Comparison of ENCODE assay signal across 11 cellular contexts in genomic region chr10:44195120-44196007, GRCh38.
DNase-seq lines count a peak whose midpoint lies in the region; ATAC-seq, FAIRE-seq and TF ChIP-seq lines count a peak whose summit lies in the region.
"Had no signal": no experiment of that assay in that cellular context is flagged by ENCODE, and none has a peak within 500 bp of the region (broad histone marks: within the 10 kb centered on the region; RNA-seq: fewer than 3 reads in every experiment).

No MANE protein-coding gene starts in this region.

- intact Hi-C loops in endothelial cell of umbilical vein (cut with micrococcal nuclease) = no loop called here

- H3K36me3 ChIP-seq in MG63 = no peaks in the 10 kb centered on the region
- H3K36me3 ChIP-seq in endothelial cell of umbilical vein (ENCODE audit: control insufficient read depth in 2 of 2, extremely low read depth in 1 of 2, insufficient read depth in 2 of 2, low read length in 2 of 2) = no peaks in the 10 kb centered on the region
- H3K36me3 ChIP-seq in mesodermal cell (ENCODE audit: control insufficient read depth, insufficient read depth, low read length) = no peaks in the 10 kb centered on the region

- H3K9me3 Mint-ChIP-seq in activated naive CD8-positive, alpha-beta T cell treated with anti-CD3 and anti-CD28 coated beads for 36 hours = peaks cover 2% of the 10 kb centered on the region

- peak; percentile 32 for DNase-seq in ACHN
- peak; percentile 93 for DNase-seq in MG63
- peak; percentile 2 for DNase-seq in endothelial cell of umbilical vein (ENCODE audit: low read depth, low spot score)
- no peak for DNase-seq in foreskin melanocyte
- DNase-seq in activated naive CD8-positive, alpha-beta T cell treated with anti-CD3 and anti-CD28 coated beads for 36 hours = no peak
- no peak for DNase-seq in HPDE6-E6E7 (ENCODE audit: extremely low spot score)
- DNase-seq: activated CD4-positive, alpha-beta T cell treated with anti-CD3 and anti-CD28 coated beads, Interleukin-2, amount 50 U/mL, for 48 hours; NCI-H526 treated with DMSO at 0.1 percent for 48 hours had no signal

- no peak overlapping the region for H3K27ac Mint-ChIP-seq in activated naive CD8-positive, alpha-beta T cell treated with anti-CD3 and anti-CD28 coated beads for 36 hours

- no peak overlapping the region for H3K4me2 ChIP-seq in endothelial cell of umbilical vein (ENCODE audit: insufficient read depth, low read length)

- H3K79me2 ChIP-seq in endothelial cell of umbilical vein (ENCODE audit: control insufficient read depth, insufficient read depth, low read length) = no peaks in the 10 kb centered on the region

- no peaks in the 10 kb centered on the region for H4K20me1 ChIP-seq in endothelial cell of umbilical vein (replicated peaks; ENCODE audit: control insufficient read depth, extremely low read depth, insufficient read depth, low read length)

- BruUV-seq in endothelial cell of umbilical vein (replicated peaks; lab: Mats Ljungman, UMichigan) = no TSS peak

- TF ChIP-seq POLR2A in endothelial cell of umbilical vein (IDR thresholded peaks at IDR 0.05; ENCODE audit: low read depth, low read length) = no peak

- ATAC-seq in HG03095 (IDR thresholded peaks at IDR 0.05; ENCODE audit: unreplicated experiment) = no peak

- no peak overlapping the region for H3K9ac ChIP-seq in endothelial cell of umbilical vein (replicated peaks; ENCODE audit: extremely low read depth, insufficient read depth, low read length)

- no peak for FAIRE-seq in endothelial cell of umbilical vein (lab: Jason Lieb, UNC)

- no peaks in the 10 kb centered on the region for H3K27me3 Mint-ChIP-seq in activated naive CD8-positive, alpha-beta T cell treated with anti-CD3 and anti-CD28 coated beads for 36 hours

- dilution Hi-C loops in endothelial cell of umbilical vein (cut with MboI; ENCODE audit: extremely low pct_ligation_motif_present, low sequenced_read_pairs) = no loop called here

- H3K27me3 ChIP-seq in MG63 = no peaks in the 10 kb centered on the region
- no peaks in the 10 kb centered on the region for H3K27me3 ChIP-seq in endothelial cell of umbilical vein (ENCODE audit: control insufficient read depth in 2 of 2, insufficient read depth in 2 of 2, low read length in 2 of 2)

- in situ Hi-C loops in ACHN (cut with HindIII; ENCODE audit: low pct_ligation_motif_present, low pct_unique_long_range_greater_than_20kb, low sequenced_read_pairs) = no loop called here

- H3K36me3 Mint-ChIP-seq in activated naive CD8-positive, alpha-beta T cell treated with anti-CD3 and anti-CD28 coated beads for 36 hours = no peaks in the 10 kb centered on the region
- H3K36me3 Mint-ChIP-seq: CD14-positive monocyte had no signal

- no peak for TF ChIP-seq CTCF in endothelial cell of umbilical vein (IDR thresholded peaks at IDR 0.05; ENCODE audit: extremely low read depth in 1 of 2, insufficient read depth in 1 of 2, low read depth in 1 of 2, low read length in 2 of 2)

- POLR2A ChIA-PET in endothelial cell of umbilical vein (lab: Charles Lee) = no interaction called here

- H3K27ac ChIP-seq in endothelial cell of umbilical vein (ENCODE audit: insufficient read depth, low read depth, low read length) (no peak overlapping the region), mesodermal cell (ENCODE audit: low read depth, low read length, severe bottlenecking) (peak overlapping the region; percentile 59)

- no peak overlapping the region for H3K4me3 Mint-ChIP-seq in activated naive CD8-positive, alpha-beta T cell treated with anti-CD3 and anti-CD28 coated beads for 36 hours
- H3K4me3 Mint-ChIP-seq: CD14-positive monocyte had no signal

- 0 out of 2 replicates have a peak, but pooled peaks cover 3% of the 10 kb centered on the region for H3K9me3 ChIP-seq in MG63
- no peaks in the 10 kb centered on the region for H3K9me3 ChIP-seq in endothelial cell of umbilical vein (replicated peaks; ENCODE audit: control insufficient read depth, insufficient read depth, low read length)
- H3K9me3 ChIP-seq in mesodermal cell (ENCODE audit: control insufficient read depth, low read length) = no peaks in the 10 kb centered on the region

- 86 to 93% methylated on average over 5 to 6 of the region's 9 CpGs for WGBS in mesodermal cell (ENCODE audit: insufficient coverage in 2 of 2), 2 experiments

- CTCF ChIA-PET in endothelial cell of umbilical vein (lab: Charles Lee) = no interaction called here

- H3K4me1 ChIP-seq in endothelial cell of umbilical vein (ENCODE audit: control insufficient read depth, extremely low read depth, insufficient read depth, low read length) (no peaks in the 10 kb centered on the region), mesodermal cell (ENCODE audit: control insufficient read depth, insufficient read depth, low read length, poor library complexity, severe bottlenecking) (peaks cover 11% of the 10 kb centered on the region)

- H3K4me1 Mint-ChIP-seq in activated naive CD8-positive, alpha-beta T cell treated with anti-CD3 and anti-CD28 coated beads for 36 hours = no peaks in the 10 kb centered on the region
- H3K4me1 Mint-ChIP-seq: CD14-positive monocyte had no signal

- H3K4me3 ChIP-seq in MG63 = no peak overlapping the region
- H3K4me3 ChIP-seq in endothelial cell of umbilical vein (replicated peaks in 1 of 3; ENCODE audit: insufficient read depth in 1 of 3, low read depth in 1 of 3, low read length in 3 of 3) = no peak overlapping the region
- no peak overlapping the region for H3K4me3 ChIP-seq in mesodermal cell (ENCODE audit: extremely low read depth, insufficient read depth, low read length, poor library complexity, severe bottlenecking)

- H3K9me1 ChIP-seq in endothelial cell of umbilical vein (replicated peaks; ENCODE audit: control insufficient read depth, extremely low read depth, insufficient read depth, low read length) = no peaks in the 10 kb centered on the region

- no peak overlapping the region for H2AFZ ChIP-seq in endothelial cell of umbilical vein (ENCODE audit: low read depth, low read length)

TF ChIP-seq in endothelial cell of umbilical vein, 7 proteins besides CTCF, POLR2A, EP300 and RAD21:
- TF ChIP-seq POLR2AphosphoS5 (IDR thresholded peaks at IDR 0.05; ENCODE audit: insufficient read depth, low read depth, low read length) (no peak), GATA2 (IDR thresholded peaks at IDR 0.05; ENCODE audit: insufficient read depth, insufficient read length, low read depth, low read length) (no peak), MAX (IDR thresholded peaks at IDR 0.05; ENCODE audit: insufficient read depth, insufficient read length) (no peak), JUN (IDR thresholded peaks at IDR 0.05; ENCODE audit: borderline replicate concordance, insufficient read depth, insufficient read length, low read depth) (no peak), MYC (IDR thresholded peaks at IDR 0.05; ENCODE audit: low read depth, low read length) (no peak)

Comparison
In these comparisons a context has a peak if more than half of its experiments do, and no peak if none do; other contexts are left out.
1. DNase-seq: peak in ACHN (single experiment), MG63 (single experiment) and endothelial cell of umbilical vein (single experiment); none in foreskin melanocyte (single experiment), activated naive CD8-positive, alpha-beta T cell treated with anti-CD3 and anti-CD28 coated beads for 36 hours (single experiment) and HPDE6-E6E7 (single experiment).